Comparison of ENCODE assay signal across 8 cellular contexts in genomic region chr12:45215419-45216296, GRCh38. TPM values are rescaled to one million over a fixed set of nuclear protein-coding genes. Genes with fewer than 3 reads are reported as not detected.
DNase-seq lines count a peak whose midpoint lies in the region; ATAC-seq and TF ChIP-seq lines count a peak whose summit lies in the region.

ANO6 (plus strand) TSS chr12:45216095; CDS start chr12:45216322, 227 bp downstream.

- peaks cover 20% of the 10 kb centered on the region for H3K4me1 ChIP-seq in ES-I3 (ENCODE audit: insufficient read depth, low read length)

- H3K27ac Mint-ChIP-seq in activated T-helper 2 cell treated with anti-CD3 and anti-CD28 coated beads, Interferon-gamma antibody, Interleukin-2, Interleukin-4, amounts not matched to agents 10 μg/mL and 5 μg/mL and 100 μg/mL, durations not matched to agents 14 hours and 24 hours and 36 hours, result peak within 1 kb of the TSS; percentile 95
- H3K27ac Mint-ChIP-seq in nephron, result peak within 1 kb of the TSS; percentile 96
- peak within 1 kb of the TSS; percentile 89 to 96 for H3K27ac Mint-ChIP-seq in stimulated activated naive CD8-positive, alpha-beta T cell treated with anti-CD3 and anti-CD28 coated beads, Interleukin-15, amount 100 ng/mL, for 72 hours

- H3K9me3 ChIP-seq in ES-I3 (ENCODE audit: control insufficient read depth, insufficient read depth, low read length), result no peaks in the 10 kb centered on the region

- intact Hi-C loops in activated T-helper 2 cell treated with anti-CD3 and anti-CD28 coated beads, Interferon-gamma antibody, Interleukin-2, Interleukin-4, amounts not matched to agents 10 μg/mL and 5 μg/mL and 100 μg/mL, durations not matched to agents 14 hours and 24 hours and 36 hours (cut with micrococcal nuclease), result loop anchor here (1.0 to 2.0 kb wide), 5 partner anchors 18 to 775 kb away; partner anchors contain the start of gene SCAF11

- TF ChIP-seq POLR2A in Raji (IDR thresholded peaks at IDR 0.05; ENCODE audit: insufficient read depth, low read depth, low read length), result peak; percentile 80

- peak within 1 kb of the TSS; percentile 97 for H3K4me3 Mint-ChIP-seq in activated T-helper 2 cell treated with anti-CD3 and anti-CD28 coated beads, Interferon-gamma antibody, Interleukin-2, Interleukin-4, amounts not matched to agents 10 μg/mL and 5 μg/mL and 100 μg/mL, durations not matched to agents 14 hours and 24 hours and 36 hours (ENCODE audit: low read depth)
- peak within 1 kb of the TSS; percentile 95 to 100 (median 99) for H3K4me3 Mint-ChIP-seq in nephron
- H3K4me3 Mint-ChIP-seq in stimulated activated naive CD8-positive, alpha-beta T cell treated with anti-CD3 and anti-CD28 coated beads, Interleukin-15, amount 100 ng/mL, for 72 hours, result peak within 1 kb of the TSS; percentile 91 to 96

- TF ChIP-seq CTCF in LNCAP (IDR thresholded peaks at IDR 0.05), result peak; percentile 36; the same call in 1 of the 2 replicates
- no peak for TF ChIP-seq CTCF in nephron (IDR thresholded peaks at IDR 0.05; ENCODE audit: unreplicated experiment in 3 of 3)

- peak within 1 kb of the TSS; percentile 66 for H3K9ac ChIP-seq in ES-I3 (ENCODE audit: low read depth, low read length)

- no peaks in the 10 kb centered on the region for H3K36me3 Mint-ChIP-seq in activated T-helper 2 cell treated with anti-CD3 and anti-CD28 coated beads, Interferon-gamma antibody, Interleukin-2, Interleukin-4, amounts not matched to agents 10 μg/mL and 5 μg/mL and 100 μg/mL, durations not matched to agents 14 hours and 24 hours and 36 hours (ENCODE audit: low read depth)
- no peaks in the 10 kb centered on the region for H3K36me3 Mint-ChIP-seq in nephron (ENCODE audit: low read depth)

- H3K27me3 Mint-ChIP-seq in activated T-helper 2 cell treated with anti-CD3 and anti-CD28 coated beads, Interferon-gamma antibody, Interleukin-2, Interleukin-4, amounts not matched to agents 10 μg/mL and 5 μg/mL and 100 μg/mL, durations not matched to agents 14 hours and 24 hours and 36 hours (ENCODE audit: low read depth), result no peaks in the 10 kb centered on the region
- H3K27me3 Mint-ChIP-seq in nephron (ENCODE audit: low read depth), result no peaks in the 10 kb centered on the region
- H3K27me3 Mint-ChIP-seq in stimulated activated naive CD8-positive, alpha-beta T cell treated with anti-CD3 and anti-CD28 coated beads, Interleukin-15, amount 100 ng/mL, for 72 hours, result no peaks in the 10 kb centered on the region

- peaks cover 34% of the 10 kb centered on the region for H3K4me1 Mint-ChIP-seq in activated T-helper 2 cell treated with anti-CD3 and anti-CD28 coated beads, Interferon-gamma antibody, Interleukin-2, Interleukin-4, amounts not matched to agents 10 μg/mL and 5 μg/mL and 100 μg/mL, durations not matched to agents 14 hours and 24 hours and 36 hours (ENCODE audit: low read depth)
- peaks cover 30% of the 10 kb centered on the region for H3K4me1 Mint-ChIP-seq in nephron
- peaks cover 45% of the 10 kb centered on the region for H3K4me1 Mint-ChIP-seq in stimulated activated naive CD8-positive, alpha-beta T cell treated with anti-CD3 and anti-CD28 coated beads, Interleukin-15, amount 100 ng/mL, for 72 hours

- H3K36me3 ChIP-seq in ES-I3 (ENCODE audit: insufficient read depth, low read length), result no peaks in the 10 kb centered on the region

- H3K9me3 Mint-ChIP-seq in activated T-helper 2 cell treated with anti-CD3 and anti-CD28 coated beads, Interferon-gamma antibody, Interleukin-2, Interleukin-4, amounts not matched to agents 10 μg/mL and 5 μg/mL and 100 μg/mL, durations not matched to agents 14 hours and 24 hours and 36 hours, result no peaks in the 10 kb centered on the region
- no peaks in the 10 kb centered on the region for H3K9me3 Mint-ChIP-seq in nephron
- no peaks in the 10 kb centered on the region for H3K9me3 Mint-ChIP-seq in stimulated activated naive CD8-positive, alpha-beta T cell treated with anti-CD3 and anti-CD28 coated beads, Interleukin-15, amount 100 ng/mL, for 72 hours

- DNase-seq in H4 (ENCODE audit: low spot score) (peak; percentile 84), fibroblast of peridontal ligament (ENCODE audit: extremely low read depth) (peak; percentile 79)
- peak; percentile 74 for DNase-seq in activated T-helper 2 cell treated with anti-CD3 and anti-CD28 coated beads, Interferon-gamma antibody, Interleukin-2, Interleukin-4, amounts not matched to agents 10 μg/mL and 5 μg/mL and 100 μg/mL, durations not matched to agents 14 hours and 24 hours and 36 hours (ENCODE audit: low spot score)
- DNase-seq in stimulated activated naive CD8-positive, alpha-beta T cell treated with anti-CD3 and anti-CD28 coated beads, Interleukin-15, amount 100 ng/mL, for 72 hours, result peak; percentile 76 to 78

- peak; percentile 85 for ATAC-seq in stimulated activated naive CD8-positive, alpha-beta T cell treated with anti-CD3 and anti-CD28 coated beads, Interleukin-15, amount 100 ng/mL, for 72 hours

RNA-seq across cellular contexts. Expression of gene ANO6, which starts in this region (rescaled TPM):
- total RNA-seq in H4 (2014; rRNA removed; shearing (Covaris generic)), result 30.9 and 37.6 TPM in 2 replicates
- 25.2 and 25.7 TPM in 2 replicates for total RNA-seq in activated T-helper 2 cell treated with anti-CD3 and anti-CD28 coated beads, Interferon-gamma antibody, Interleukin-2, Interleukin-4, amounts not matched to agents 10 μg/mL and 5 μg/mL and 100 μg/mL, durations not matched to agents 14 hours and 24 hours and 36 hours

Comparison
In these comparisons a context has a peak if more than half of its experiments do, and no peak if none do; other contexts are left out.
1. Peak in every context shown above with its lines: DNase-seq and ATAC-seq.